In the genomic region with DNA sequence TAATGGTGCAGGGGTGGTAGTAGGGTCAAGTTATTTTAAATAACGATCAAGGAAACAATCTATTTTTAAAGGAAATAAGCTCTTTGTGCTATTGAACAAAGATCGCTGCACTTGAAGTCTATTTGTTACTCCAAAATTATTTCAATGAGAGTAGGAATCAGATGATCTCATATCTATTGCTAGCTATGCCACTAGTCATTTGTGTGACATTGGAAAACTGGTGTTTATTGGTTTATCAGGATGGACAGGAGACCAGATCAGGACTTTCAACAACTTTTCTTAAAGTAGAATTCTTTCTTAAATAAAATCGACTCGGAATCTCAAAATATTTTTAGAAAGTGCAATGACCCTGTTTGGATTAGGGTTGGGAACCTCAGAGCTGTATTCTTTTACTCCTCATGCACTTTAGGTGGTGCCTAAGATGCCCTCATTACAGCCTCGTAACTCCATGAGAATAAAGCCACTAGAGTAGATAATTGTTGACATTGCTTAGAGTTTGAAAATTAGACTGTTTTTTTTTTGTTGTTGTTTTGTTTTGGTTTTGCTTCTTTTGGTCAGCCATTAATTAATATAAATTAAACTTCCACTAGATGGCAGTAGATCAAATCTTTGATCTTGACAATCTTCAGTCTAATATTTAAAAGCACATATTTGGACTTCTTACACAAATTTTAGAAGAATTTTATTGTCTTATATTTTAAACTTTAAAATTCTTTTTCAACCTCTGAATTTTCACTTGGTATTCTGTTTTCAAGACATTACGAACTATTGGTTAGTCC, we compare ENCODE assay signal across 9 cellular contexts.
A peak's percentile ranks its signal among the peaks of the same experiment; 100 is the strongest.
DNase-seq lines count a peak whose midpoint lies in the region; ATAC-seq and TF ChIP-seq lines count a peak whose summit lies in the region.
"Had no signal": no experiment of that assay in that cellular context is flagged by ENCODE, and none has a peak within 500 bp of the region (broad histone marks: within the 10 kb centered on the region; RNA-seq: fewer than 3 reads in every experiment).

No MANE protein-coding gene starts in this region.

- no peak for TF ChIP-seq POLR2A in GM18505 (IDR thresholded peaks at IDR 0.05; ENCODE audit: borderline replicate concordance, extremely low read depth, insufficient read depth, insufficient read length)

- in situ Hi-C loops in brain microvascular endothelial cell (cut with HindIII; ENCODE audit: low pct_ligation_motif_present, low sequenced_read_pairs), result no loop called here

- H3K4me3 ChIP-seq in LNCaP clone FGC (ENCODE audit: low read depth, low read length), result no peak overlapping the region; the same call in 1 of the 2 replicates
- H3K4me3 ChIP-seq in brain microvascular endothelial cell (ENCODE audit: low read depth, low read length), result no peak overlapping the region

- H3K27me3 ChIP-seq in brain microvascular endothelial cell (replicated peaks), result no peaks in the 10 kb centered on the region

- DNase-seq in EL, result peak; percentile 33
- no peak for DNase-seq in LNCaP clone FGC (ENCODE audit: low read depth)
- DNase-seq in brain microvascular endothelial cell, result no peak
- peak; percentile 35 to 39 for DNase-seq in lung microvascular endothelial cell (ENCODE audit: low read depth in 2 of 2)
- no peak for DNase-seq in stimulated activated CD4-positive, alpha-beta T cell treated with anti-CD3 and anti-CD28 coated beads, Interleukin-4, amount 100 ng/mL, for 1 hour
- DNase-seq in occipital lobe (lab: John Stamatoyannopoulos, UW), result no peak
- no peak for DNase-seq in activated effector memory CD4-positive, alpha-beta T cell treated with anti-CD3 and anti-CD28 coated beads, Interleukin-2, amount 50 U/mL, for 16 hours

- ATAC-seq in GM18505 (IDR thresholded peaks at IDR 0.05; ENCODE audit: unreplicated experiment), result no peak

- H3K27ac ChIP-seq in brain microvascular endothelial cell, result no peak overlapping the region
- H3K27ac ChIP-seq: HL-60 had no signal

- TF ChIP-seq CTCF in LNCaP clone FGC (IDR thresholded peaks at IDR 0.05; ENCODE audit: control insufficient read depth, extremely low read depth, insufficient read depth), result peak; percentile 23; the same call in 1 of the 2 replicates
- TF ChIP-seq CTCF in brain microvascular endothelial cell (IDR thresholded peaks at IDR 0.05; ENCODE audit: low read depth, low read length, missing control alignments), result peak; percentile 0

- H3K36me3 ChIP-seq in brain microvascular endothelial cell (replicated peaks), result no peaks in the 10 kb centered on the region

Comparison
In these comparisons a context has a peak if more than half of its experiments do, and no peak if none do; other contexts are left out.
1. DNase-seq: peak in EL (single experiment) and lung microvascular endothelial cell (2 of 2); none in LNCaP clone FGC (single experiment), brain microvascular endothelial cell (single experiment), stimulated activated CD4-positive, alpha-beta T cell treated with anti-CD3 and anti-CD28 coated beads, Interleukin-4, amount 100 ng/mL, for 1 hour (single experiment), occipital lobe (single experiment) and activated effector memory CD4-positive, alpha-beta T cell treated with anti-CD3 and anti-CD28 coated beads, Interleukin-2, amount 50 U/mL, for 16 hours (single experiment).